Comparison of ENCODE assay signal across 26 cellular contexts in genomic region chr2:59068255-59068654, GRCh38.
"Had no signal": no experiment of that assay in that cellular context is flagged by ENCODE, and none has a peak within 500 bp of the region (broad histone marks: within the 10 kb centered on the region; RNA-seq: fewer than 3 reads in every experiment).

No MANE protein-coding gene starts in this region.

- H3K4me3 ChIP-seq: heart right ventricle, hepatocyte, left lung, lower lobe of right lung, neural progenitor cell, ovary, right atrium auricular region, right lobe of liver, skin epidermis, spleen, suprapubic skin, thoracic aorta, tibial artery, upper lobe of right lung had no signal

- H3K27me3 ChIP-seq: heart right ventricle, hepatocyte, left lung, neural progenitor cell, ovary, right atrium auricular region, right lobe of liver, spleen, suprapubic skin, tibial artery, upper lobe of right lung had no signal

- H3K4me3 Mint-ChIP-seq: naive thymus-derived CD8-positive, alpha-beta T cell; nephron; neural progenitor cell; stimulated activated effector memory CD8-positive, alpha-beta T cell treated with anti-CD3 and anti-CD28 coated beads, Interleukin-12 subunit alpha, Interleukin-12 subunit beta, amount 100 ng/mL, for 72 hours; stimulated activated naive CD8-positive, alpha-beta T cell treated with anti-CD3 and anti-CD28 coated beads, Interleukin-15, Interleukin-2, amounts not matched to agents 100 ng/mL and 50 ng/mL, for 24 hours had no signal

- H3K27me3 Mint-ChIP-seq: progenitor cell of endocrine pancreas; stimulated activated naive CD8-positive, alpha-beta T cell treated with anti-CD3 and anti-CD28 coated beads, Interleukin-15, Interleukin-2, amounts not matched to agents 100 ng/mL and 50 ng/mL, for 24 hours had no signal

- H3K36me3 ChIP-seq: heart right ventricle, left lung, lower lobe of right lung, neural progenitor cell, ovary, right atrium auricular region, right lobe of liver, spleen, suprapubic skin, thoracic aorta, tibial artery, upper lobe of right lung had no signal

- H3K4me1 ChIP-seq: heart right ventricle, left lung, lower lobe of right lung, neural progenitor cell, right atrium auricular region, right lobe of liver, spleen, suprapubic skin, tibial artery, upper lobe of right lung had no signal

- H2AFZ ChIP-seq: hepatocyte, neural progenitor cell had no signal

- H3K9ac ChIP-seq: neural progenitor cell had no signal

- H3K36me3 Mint-ChIP-seq: stimulated activated effector memory CD8-positive, alpha-beta T cell treated with anti-CD3 and anti-CD28 coated beads, Interleukin-12 subunit alpha, Interleukin-12 subunit beta, amount 100 ng/mL, for 72 hours had no signal

- H3K9me3 ChIP-seq: lower lobe of right lung, ovary, right lobe of liver, suprapubic skin, thoracic aorta, upper lobe of right lung had no signal

- H3K4me2 ChIP-seq: hepatocyte, neural progenitor cell had no signal

- H3K27ac ChIP-seq: heart right ventricle, hepatocyte, left lung, lower lobe of right lung, neural progenitor cell, ovary, right atrium auricular region, right lobe of liver, skin epidermis, spleen, suprapubic skin, thoracic aorta, tibial artery, upper lobe of right lung had no signal

- H3K27ac Mint-ChIP-seq: naive thymus-derived CD8-positive, alpha-beta T cell; nephron; neural progenitor cell; progenitor cell of endocrine pancreas; stimulated activated effector memory CD8-positive, alpha-beta T cell treated with anti-CD3 and anti-CD28 coated beads, Interleukin-12 subunit alpha, Interleukin-12 subunit beta, amount 100 ng/mL, for 72 hours; stimulated activated naive CD8-positive, alpha-beta T cell treated with anti-CD3 and anti-CD28 coated beads, Interleukin-15, Interleukin-2, amounts not matched to agents 100 ng/mL and 50 ng/mL, for 24 hours had no signal

- DNase-seq: heart right ventricle; kidney glomerular epithelial cell; left colon; left lung; lower lobe of right lung; mammary epithelial cell; mesenchymal stem cell; naive thymus-derived CD8-positive, alpha-beta T cell; ovary; right lobe of liver; spleen; stimulated activated CD4-positive, alpha-beta T cell treated with anti-CD3 and anti-CD28 coated beads, Interleukin-4, amount 100 ng/mL, for 24 hours; stimulated activated naive CD4-positive, alpha-beta T cell; tibial artery; trophoblast cell; upper lobe of right lung had no signal

- ATAC-seq: heart right ventricle; left colon; left lung; lower lobe of right lung; naive thymus-derived CD8-positive, alpha-beta T cell; right lobe of liver; stimulated activated effector memory CD8-positive, alpha-beta T cell treated with anti-CD3 and anti-CD28 coated beads, Interleukin-12 subunit alpha, Interleukin-12 subunit beta, amount 100 ng/mL, for 72 hours; upper lobe of right lung had no signal

- H3K4me1 Mint-ChIP-seq: naive thymus-derived CD8-positive, alpha-beta T cell; nephron; neural progenitor cell; stimulated activated effector memory CD8-positive, alpha-beta T cell treated with anti-CD3 and anti-CD28 coated beads, Interleukin-12 subunit alpha, Interleukin-12 subunit beta, amount 100 ng/mL, for 72 hours had no signal

- H3K79me2 ChIP-seq: hepatocyte had no signal
